ENCODE assay signal across 13 cellular contexts in genomic region chr20:41247523-41248370, GRCh38.
DNase-seq lines count a peak whose midpoint lies in the region; ATAC-seq and TF ChIP-seq lines count a peak whose summit lies in the region.
"Had no signal": no experiment of that assay in that cellular context is flagged by ENCODE, and none has a peak within 500 bp of the region (broad histone marks: within the 10 kb centered on the region; RNA-seq: fewer than 3 reads in every experiment).

No MANE protein-coding gene starts in this region.

- no peak for TF ChIP-seq CTCF in right atrium auricular region (IDR thresholded peaks at IDR 0.05)
- TF ChIP-seq CTCF in hepatocyte (IDR thresholded peaks at IDR 0.05; ENCODE audit: poor library complexity): no peak
- TF ChIP-seq CTCF in psoas muscle (IDR thresholded peaks at IDR 0.05): no peak

- no peak overlapping the region for H3K27ac Mint-ChIP-seq in activated T-helper 17 cell treated with anti-CD3 and anti-CD28 coated beads, Interleukin-2, amount 50 U/mL, for 72 hours
- H3K27ac Mint-ChIP-seq: type B pancreatic cell had no signal

- whole genome bisulfite sequencing in hepatocyte (ENCODE audit: low lambda C conversion rate, missing lambda C conversion rate): 82% methylated on average over 7 of the region's 7 CpGs
- 23 to 40% (median 25%) methylated on average over 7 of the region's 7 CpGs for WGBS in psoas muscle, 3 donors
- 47 to 48% methylated on average over 7 of the region's 7 CpGs for WGBS in aorta, 2 donors

- peaks cover 3% of the 10 kb centered on the region for H3K79me2 ChIP-seq in hepatocyte

- H3K9me3 ChIP-seq in right atrium auricular region: no peaks in the 10 kb centered on the region
- no peaks in the 10 kb centered on the region for H3K9me3 ChIP-seq in hepatocyte (ENCODE audit: low read depth)
- H3K9me3 ChIP-seq in psoas muscle: no peaks in the 10 kb centered on the region
- H3K9me3 ChIP-seq in aorta (ENCODE audit: control insufficient read depth, low read length): no peaks in the 10 kb centered on the region
- H3K9me3 ChIP-seq: A549 had no signal

- H3K4me1 Mint-ChIP-seq in activated T-helper 17 cell treated with anti-CD3 and anti-CD28 coated beads, Interleukin-2, amount 50 U/mL, for 72 hours: peaks cover 5% of the 10 kb centered on the region

- H3K4me1 ChIP-seq in right atrium auricular region: peaks cover 0 to 65% of the 10 kb centered on the region in 2 donors
- peaks cover 33% of the 10 kb centered on the region for H3K4me1 ChIP-seq in hepatocyte (ENCODE audit: insufficient read depth)
- H3K4me1 ChIP-seq in psoas muscle: peaks cover 63% of the 10 kb centered on the region
- peaks cover 8 to 20% of the 10 kb centered on the region in 2 donors for H3K4me1 ChIP-seq in aorta (ENCODE audit: control insufficient read depth in 1 of 2, insufficient read depth in 2 of 2, low read length in 2 of 2)

- no peaks in the 10 kb centered on the region for H3K9me3 Mint-ChIP-seq in activated T-helper 17 cell treated with anti-CD3 and anti-CD28 coated beads, Interleukin-2, amount 50 U/mL, for 72 hours
- H3K9me3 Mint-ChIP-seq: type B pancreatic cell had no signal

- ATAC-seq in left cardiac atrium (no peak), psoas muscle (no peak), aorta (ENCODE audit: low FRiP score) (peak; percentile 19), HG03521 (IDR thresholded peaks at IDR 0.05; ENCODE audit: unreplicated experiment) (no peak)
- no peak for ATAC-seq in activated T-helper 17 cell treated with anti-CD3 and anti-CD28 coated beads, Interleukin-2, amount 50 U/mL, for 72 hours (replicated peaks)
- ATAC-seq: A549 had no signal

- no peak overlapping the region for H3K4me3 Mint-ChIP-seq in activated T-helper 17 cell treated with anti-CD3 and anti-CD28 coated beads, Interleukin-2, amount 50 U/mL, for 72 hours
- H3K4me3 Mint-ChIP-seq: type B pancreatic cell had no signal

- no peaks in the 10 kb centered on the region for H3K27me3 Mint-ChIP-seq in activated T-helper 17 cell treated with anti-CD3 and anti-CD28 coated beads, Interleukin-2, amount 50 U/mL, for 72 hours
- H3K27me3 Mint-ChIP-seq: type B pancreatic cell had no signal

- intact Hi-C loops in left cardiac atrium (cut with DNase I): loop anchor here in 1 of 2 donors (10.0 kb wide), 1 partner anchor 87 kb away; no protein-coding TSS in a partner anchor
- intact Hi-C loops in psoas muscle (cut with DNase I): loop anchor here in 1 of 2 donors (5.0 kb wide), 2 partner anchors 70 to 95 kb away; partner anchors contain the start of genes LPIN3 and ZHX3
- intact Hi-C loops in aorta (cut with DNase I): loop anchor here (2.0 to 5.0 kb wide), 3 partner anchors 69 to 70 kb away; partner anchors contain the start of gene ZHX3 (in 2 of the 2)

- H2AFZ ChIP-seq in hepatocyte: no peak overlapping the region

- H3K4me3 ChIP-seq in right atrium auricular region (no peak overlapping the region), hepatocyte (no peak overlapping the region), psoas muscle (no peak overlapping the region), aorta (ENCODE audit: low read length in 2 of 2) (no peak overlapping the region)
- H3K4me3 ChIP-seq: A549, cardiac muscle cell had no signal

- H3K27me3 ChIP-seq in right atrium auricular region (no peaks in the 10 kb centered on the region), hepatocyte (no peaks in the 10 kb centered on the region), psoas muscle (ENCODE audit: insufficient read depth in 3 of 3, low read length in 2 of 3) (no peaks in the 10 kb centered on the region), aorta (ENCODE audit: control insufficient read depth in 1 of 2, insufficient read depth in 2 of 2, low read length in 1 of 2) (no peaks in the 10 kb centered on the region)
- H3K27me3 ChIP-seq: cardiac muscle cell had no signal

- H3K27ac ChIP-seq in right atrium auricular region: peak overlapping the region; percentile 81 to 90
- H3K27ac ChIP-seq in hepatocyte: peak overlapping the region; percentile 63
- H3K27ac ChIP-seq in psoas muscle: peak overlapping the region; percentile 72
- peak overlapping the region; percentile 99 to 100 for H3K27ac ChIP-seq in aorta (ENCODE audit: low read depth in 1 of 2, low read length in 2 of 2)
- H3K27ac ChIP-seq: A549, cardiac muscle cell had no signal

- H4K20me1 ChIP-seq in hepatocyte (ENCODE audit: insufficient read depth, poor library complexity, severe bottlenecking): no peaks in the 10 kb centered on the region

- H3K36me3 ChIP-seq in right atrium auricular region (no peaks in the 10 kb centered on the region), hepatocyte (replicated peaks; ENCODE audit: insufficient read depth, low read depth) (no peaks in the 10 kb centered on the region), psoas muscle (ENCODE audit: insufficient read depth in 1 of 2, low read depth in 1 of 2) (no peaks in the 10 kb centered on the region), aorta (ENCODE audit: control insufficient read depth in 1 of 2, insufficient read depth in 2 of 2, low read length in 1 of 2) (no peaks in the 10 kb centered on the region)
- H3K36me3 ChIP-seq: cardiac muscle cell had no signal

- no peak for DNase-seq in right atrium auricular region (ENCODE audit: low spot score)
- DNase-seq in left cardiac atrium: no peak
- no peak for DNase-seq in hepatocyte (ENCODE audit: low spot score)
- DNase-seq in psoas muscle: no peak
- no peak for DNase-seq in aorta
- no peak for DNase-seq in NCI-H526 (lab: John Stamatoyannopoulos, UW)
- DNase-seq: foreskin melanocyte; stimulated activated CD4-positive, alpha-beta T cell treated with anti-CD3 and anti-CD28 coated beads, Interleukin-2, amount 100 ng/mL, for 48 hours had no signal

- no peak overlapping the region for H3K4me2 ChIP-seq in hepatocyte
- H3K4me2 ChIP-seq: A549 had no signal

- no peaks in the 10 kb centered on the region for H3K36me3 Mint-ChIP-seq in activated T-helper 17 cell treated with anti-CD3 and anti-CD28 coated beads, Interleukin-2, amount 50 U/mL, for 72 hours (ENCODE audit: low read depth)
- H3K36me3 Mint-ChIP-seq: type B pancreatic cell had no signal

- H3K9me2 ChIP-seq in hepatocyte (replicated peaks; ENCODE audit: insufficient read depth): no peaks in the 10 kb centered on the region
